9 cellular contexts compared by ENCODE assay signal in the genomic region with DNA sequence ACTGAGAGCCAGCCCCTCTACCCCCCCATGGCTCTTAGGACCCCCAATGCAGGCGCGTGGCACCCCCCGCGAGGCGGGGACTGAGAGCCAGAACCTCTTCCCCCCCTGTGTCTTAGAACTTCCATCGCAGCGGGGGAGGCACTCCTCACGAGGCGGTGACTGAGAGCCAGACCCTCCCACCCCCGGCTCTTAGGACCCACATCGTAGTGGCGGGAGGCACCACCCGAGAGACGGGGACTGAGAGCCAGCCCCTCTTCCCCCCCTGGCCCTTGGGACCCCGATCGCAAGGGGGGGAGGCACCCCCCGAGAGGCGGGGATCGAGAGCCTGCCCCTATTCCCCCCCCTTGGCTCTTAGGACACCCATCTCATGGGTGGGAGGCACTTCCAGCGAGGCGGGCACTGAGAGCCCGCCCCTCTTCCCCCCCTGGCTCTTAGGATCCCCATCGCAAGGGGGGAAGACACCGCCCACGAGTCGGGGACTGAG. TPM values are rescaled to one million over a fixed set of nuclear protein-coding genes. Genes with fewer than 3 reads are reported as not detected.
A peak's percentile ranks its signal among the peaks of the same experiment; 100 is the strongest.
DNase-seq lines count a peak whose midpoint lies in the region; ATAC-seq and TF ChIP-seq lines count a peak whose summit lies in the region.
"Had no signal": no experiment of that assay in that cellular context is flagged by ENCODE, and none has a peak within 500 bp of the region (broad histone marks: within the 10 kb centered on the region; RNA-seq: fewer than 3 reads in every experiment).

No MANE protein-coding gene starts in this region.

- no peak for TF ChIP-seq CTCF in HFF-Myc (IDR thresholded peaks at IDR 0.05; ENCODE audit: low read depth, low read length, missing control alignments)
- TF ChIP-seq CTCF in gastroesophageal sphincter (IDR thresholded peaks at IDR 0.05) = no peak

- no peak for ATAC-seq in gastroesophageal sphincter
- peak; percentile 69 for ATAC-seq in sciatic nerve
- ATAC-seq in GM21447 (IDR thresholded peaks at IDR 0.05; ENCODE audit: unreplicated experiment) = no peak
- no peak for ATAC-seq in GM18909 (IDR thresholded peaks at IDR 0.05; ENCODE audit: poor library complexity, unreplicated experiment)
- no peak for ATAC-seq in GM21515 (IDR thresholded peaks at IDR 0.05; ENCODE audit: unreplicated experiment)

- H3K4me1 ChIP-seq in BLaER1 = no peaks in the 10 kb centered on the region
- peaks cover 0 to 35% (median 18%) of the 10 kb centered on the region in 3 donors for H3K4me1 ChIP-seq in gastroesophageal sphincter

- peak overlapping the region; percentile 99 for H3K4me2 ChIP-seq in BLaER1

- no CpG with 5 or more reads among the region's 26 CpGs for WGBS in gastroesophageal sphincter (ENCODE audit: low coverage in 1 of 2), 2 donors

- H3K27ac ChIP-seq in BLaER1 (peak overlapping the region; percentile 63; the same call in 1 of the 2 replicates), SK-N-MC (no peak overlapping the region), gastroesophageal sphincter (no peak overlapping the region)
- H3K27ac ChIP-seq: adrenal gland had no signal

- TF ChIP-seq POLR2A in gastroesophageal sphincter (IDR thresholded peaks at IDR 0.05) = no peak

- H4K20me1 ChIP-seq in BLaER1 = no peaks in the 10 kb centered on the region

- peaks cover 6% of the 10 kb centered on the region; the same call in 1 of the 2 replicates for H3K9me3 ChIP-seq in BLaER1
- H3K9me3 ChIP-seq in SK-N-MC (ENCODE audit: low read depth, low read length) = no peaks in the 10 kb centered on the region
- no peaks in the 10 kb centered on the region for H3K9me3 ChIP-seq in gastroesophageal sphincter
- H3K9me3 ChIP-seq: adrenal gland had no signal

- no peak for TF ChIP-seq EP300 in gastroesophageal sphincter (IDR thresholded peaks at IDR 0.05)

- no peak for DNase-seq in HFF-Myc (ENCODE audit: extremely low read depth, low read depth)
- no peak for DNase-seq in SK-N-MC (ENCODE audit: low read depth, low spot score)
- no peak for DNase-seq in sciatic nerve (ENCODE audit: low spot score)

- H3K27me3 ChIP-seq in BLaER1 (peaks cover 19% of the 10 kb centered on the region; the same call in 1 of the 2 replicates), gastroesophageal sphincter (peaks cover 50% of the 10 kb centered on the region)

- intact Hi-C loops in sciatic nerve (cut with DNase I) = no loop called here

- peak overlapping the region; percentile 79 for H3K9ac ChIP-seq in BLaER1
- peak overlapping the region; percentile 59 for H3K9ac ChIP-seq in SK-N-MC (ENCODE audit: insufficient read length)

- H3K36me3 ChIP-seq in BLaER1 (no peaks in the 10 kb centered on the region), SK-N-MC (ENCODE audit: insufficient read depth, low read length) (no peaks in the 10 kb centered on the region), gastroesophageal sphincter (no peaks in the 10 kb centered on the region)
- H3K36me3 ChIP-seq: adrenal gland had no signal

- peak overlapping the region; percentile 75 for H3K4me3 ChIP-seq in BLaER1
- 0 out of 2 replicates have a peak overlapping the region, but pooled peaks have one; percentile 7 for H3K4me3 ChIP-seq in HFF-Myc (replicated peaks; ENCODE audit: low read depth, low read length)
- H3K4me3 ChIP-seq in SK-N-MC = peak overlapping the region; percentile 90
- H3K4me3 ChIP-seq in gastroesophageal sphincter = peak overlapping the region; percentile 24 to 44

RNA-seq across cellular contexts. Expression of a gene that starts 44.7 kb away (rescaled TPM):
- total RNA-seq in gastroesophageal sphincter (10 to 100 TPM in 2 of 4 donors, 1 to 10 TPM in 2; 3.6 to 25.5 (median 12.1) TPM), sciatic nerve (15.6 TPM)

Comparison
In these comparisons a context has a peak if more than half of its experiments do, and no peak if none do; other contexts are left out.
1. H3K4me3 ChIP-seq: peak in every context shown above with its lines; median percentile 90 in SK-N-MC; 75 in BLaER1; 34 in gastroesophageal sphincter; 7 in HFF-Myc.